1 cellular context compared by ENCODE assay signal in the genomic region with DNA sequence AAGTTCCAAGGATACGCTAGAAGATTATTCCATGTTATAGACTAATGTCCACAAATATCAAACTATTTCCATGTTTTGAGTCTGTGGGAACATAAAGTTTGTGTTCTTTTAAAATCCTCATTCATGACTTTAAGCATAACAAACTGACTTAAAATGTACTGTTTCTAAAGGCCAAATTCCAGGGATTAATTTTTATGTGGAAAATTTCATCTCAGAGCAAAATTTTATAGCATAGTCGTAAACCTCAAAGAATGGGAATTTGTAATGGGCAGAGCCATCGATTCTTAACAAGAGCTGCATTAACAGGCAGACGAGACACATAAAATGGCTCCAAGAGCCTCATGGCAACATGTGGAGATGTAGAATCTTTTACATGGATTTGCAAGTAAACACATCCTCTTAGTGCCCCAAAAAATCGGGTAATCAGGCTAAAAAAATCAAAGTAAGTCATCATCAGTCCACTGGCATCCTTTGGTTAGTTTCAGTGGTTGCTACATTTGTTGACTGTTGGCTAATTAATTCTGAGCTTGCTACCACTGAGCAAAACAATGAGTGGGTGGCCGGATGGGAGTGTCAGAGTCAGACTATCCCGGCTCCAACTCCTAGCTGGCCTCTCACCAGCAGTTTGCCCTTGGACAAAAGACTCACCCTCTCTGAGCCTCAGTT.
TF ChIP-seq lines count a peak whose summit lies in the region.

No MANE protein-coding gene starts in this region.

TF ChIP-seq in GM12878, 131 proteins besides CTCF, POLR2A, EP300 and RAD21 (continued from another document):
- TF ChIP-seq, protein P1, sequence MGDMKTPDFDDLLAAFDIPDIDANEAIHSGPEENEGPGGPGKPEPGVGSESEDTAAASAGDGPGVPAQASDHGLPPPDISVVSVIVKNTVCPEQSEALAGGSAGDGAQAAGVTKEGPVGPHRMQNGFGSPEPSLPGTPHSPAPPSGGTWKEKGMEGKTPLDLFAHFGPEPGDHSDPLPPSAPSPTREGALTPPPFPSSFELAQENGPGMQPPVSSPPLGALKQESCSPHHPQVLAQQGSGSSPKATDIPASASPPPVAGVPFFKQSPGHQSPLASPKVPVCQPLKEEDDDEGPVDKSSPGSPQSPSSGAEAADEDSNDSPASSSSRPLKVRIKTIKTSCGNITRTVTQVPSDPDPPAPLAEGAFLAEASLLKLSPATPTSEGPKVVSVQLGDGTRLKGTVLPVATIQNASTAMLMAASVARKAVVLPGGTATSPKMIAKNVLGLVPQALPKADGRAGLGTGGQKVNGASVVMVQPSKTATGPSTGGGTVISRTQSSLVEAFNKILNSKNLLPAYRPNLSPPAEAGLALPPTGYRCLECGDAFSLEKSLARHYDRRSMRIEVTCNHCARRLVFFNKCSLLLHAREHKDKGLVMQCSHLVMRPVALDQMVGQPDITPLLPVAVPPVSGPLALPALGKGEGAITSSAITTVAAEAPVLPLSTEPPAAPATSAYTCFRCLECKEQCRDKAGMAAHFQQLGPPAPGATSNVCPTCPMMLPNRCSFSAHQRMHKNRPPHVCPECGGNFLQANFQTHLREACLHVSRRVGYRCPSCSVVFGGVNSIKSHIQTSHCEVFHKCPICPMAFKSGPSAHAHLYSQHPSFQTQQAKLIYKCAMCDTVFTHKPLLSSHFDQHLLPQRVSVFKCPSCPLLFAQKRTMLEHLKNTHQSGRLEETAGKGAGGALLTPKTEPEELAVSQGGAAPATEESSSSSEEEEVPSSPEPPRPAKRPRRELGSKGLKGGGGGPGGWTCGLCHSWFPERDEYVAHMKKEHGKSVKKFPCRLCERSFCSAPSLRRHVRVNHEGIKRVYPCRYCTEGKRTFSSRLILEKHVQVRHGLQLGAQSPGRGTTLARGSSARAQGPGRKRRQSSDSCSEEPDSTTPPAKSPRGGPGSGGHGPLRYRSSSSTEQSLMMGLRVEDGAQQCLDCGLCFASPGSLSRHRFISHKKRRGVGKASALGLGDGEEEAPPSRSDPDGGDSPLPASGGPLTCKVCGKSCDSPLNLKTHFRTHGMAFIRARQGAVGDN (IDR thresholded peaks at IDR 0.05), result no peak
- TF ChIP-seq, protein P2, sequence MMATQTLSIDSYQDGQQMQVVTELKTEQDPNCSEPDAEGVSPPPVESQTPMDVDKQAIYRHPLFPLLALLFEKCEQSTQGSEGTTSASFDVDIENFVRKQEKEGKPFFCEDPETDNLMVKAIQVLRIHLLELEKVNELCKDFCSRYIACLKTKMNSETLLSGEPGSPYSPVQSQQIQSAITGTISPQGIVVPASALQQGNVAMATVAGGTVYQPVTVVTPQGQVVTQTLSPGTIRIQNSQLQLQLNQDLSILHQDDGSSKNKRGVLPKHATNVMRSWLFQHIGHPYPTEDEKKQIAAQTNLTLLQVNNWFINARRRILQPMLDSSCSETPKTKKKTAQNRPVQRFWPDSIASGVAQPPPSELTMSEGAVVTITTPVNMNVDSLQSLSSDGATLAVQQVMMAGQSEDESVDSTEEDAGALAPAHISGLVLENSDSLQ (IDR thresholded peaks at IDR 0.05), result peak; percentile 49
- 0 out of 2 replicates have a peak, but pooled peaks have one; percentile 35 for TF ChIP-seq IRF4 (IDR thresholded peaks at IDR 0.05; ENCODE audit: low read depth, low read length)
- no peak for TF ChIP-seq YBX1 (IDR thresholded peaks at IDR 0.05)
- peak; percentile 43; the same call in 1 of the 2 replicates for TF ChIP-seq ATF7 (IDR thresholded peaks at IDR 0.05; ENCODE audit: low read depth)
- peak in 1 of 2 experiments; percentile 79 for TF ChIP-seq IKZF2 (IDR thresholded peaks at IDR 0.05)
- no peak for TF ChIP-seq SIN3A (IDR thresholded peaks at IDR 0.05; ENCODE audit: low read depth, low read length)
- TF ChIP-seq ZBED1 (IDR thresholded peaks at IDR 0.05; ENCODE audit: borderline replicate concordance), result no peak
- no peak for TF ChIP-seq IRF3 (IDR thresholded peaks at IDR 0.05)
- TF ChIP-seq IKZF1 (conservative IDR thresholded peaks at IDR 0.05), result peak; percentile 70
- TF ChIP-seq ZNF207 (IDR thresholded peaks at IDR 0.05; ENCODE audit: borderline replicate concordance), result no peak
- no peak for TF ChIP-seq NRF1 (conservative IDR thresholded peaks at IDR 0.05; ENCODE audit: low read depth, low read length)
- no peak for TF ChIP-seq SMAD5 (IDR thresholded peaks at IDR 0.05; ENCODE audit: low read depth)
- no peak for TF ChIP-seq PBX3 (IDR thresholded peaks at IDR 0.05; ENCODE audit: insufficient replicate concordance, low read depth, low read length)
- TF ChIP-seq ZNF384 (IDR thresholded peaks at IDR 0.05; ENCODE audit: borderline replicate concordance, low read depth, low read length), result 0 out of 2 replicates have a peak, but pooled peaks have one; percentile 33
- no peak; a peak in 1 of 4 replicates for TF ChIP-seq BHLHE40 (IDR thresholded peaks at IDR 0.05; ENCODE audit: borderline replicate concordance in 1 of 2, low read depth in 2 of 2, low read length in 1 of 2)
- TF ChIP-seq ZBTB40 (IDR thresholded peaks at IDR 0.05; ENCODE audit: borderline replicate concordance), result no peak
- TF ChIP-seq SMC3 (IDR thresholded peaks at IDR 0.05; ENCODE audit: borderline replicate concordance, low read length), result no peak
- TF ChIP-seq, protein P3, sequence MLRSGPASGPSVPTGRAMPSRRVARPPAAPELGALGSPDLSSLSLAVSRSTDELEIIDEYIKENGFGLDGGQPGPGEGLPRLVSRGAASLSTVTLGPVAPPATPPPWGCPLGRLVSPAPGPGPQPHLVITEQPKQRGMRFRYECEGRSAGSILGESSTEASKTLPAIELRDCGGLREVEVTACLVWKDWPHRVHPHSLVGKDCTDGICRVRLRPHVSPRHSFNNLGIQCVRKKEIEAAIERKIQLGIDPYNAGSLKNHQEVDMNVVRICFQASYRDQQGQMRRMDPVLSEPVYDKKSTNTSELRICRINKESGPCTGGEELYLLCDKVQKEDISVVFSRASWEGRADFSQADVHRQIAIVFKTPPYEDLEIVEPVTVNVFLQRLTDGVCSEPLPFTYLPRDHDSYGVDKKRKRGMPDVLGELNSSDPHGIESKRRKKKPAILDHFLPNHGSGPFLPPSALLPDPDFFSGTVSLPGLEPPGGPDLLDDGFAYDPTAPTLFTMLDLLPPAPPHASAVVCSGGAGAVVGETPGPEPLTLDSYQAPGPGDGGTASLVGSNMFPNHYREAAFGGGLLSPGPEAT (IDR thresholded peaks at IDR 0.05; ENCODE audit: low read depth), result no peak
- TF ChIP-seq CREM (IDR thresholded peaks at IDR 0.05; ENCODE audit: low read depth), result 0 out of 2 replicates have a peak, but pooled peaks have one; percentile 17
- TF ChIP-seq CHD4 (IDR thresholded peaks at IDR 0.05), result no peak
